Comparison of ENCODE assay signal across 20 cellular contexts in genomic region chr2:2913601-2914120, GRCh38.
"Had no signal": no experiment of that assay in that cellular context is flagged by ENCODE, and none has a peak within 500 bp of the region (broad histone marks: within the 10 kb centered on the region; RNA-seq: fewer than 3 reads in every experiment).

No MANE protein-coding gene starts in this region.

- H3K27me3 ChIP-seq: MG63 had no signal

- H3K9me3 ChIP-seq: MG63 had no signal

- H3K27ac ChIP-seq: HL-60, RWPE1 had no signal

- H3K36me3 ChIP-seq: MG63 had no signal

- H3K4me3 ChIP-seq: MG63 had no signal

- DNase-seq: KBM-7, MG63, NCI-H1092, NCI-H1105 treated with DMSO at 0.1 percent for 48 hours, NCI-H1417 treated with DMSO at 0.1 percent for 48 hours, NCI-H146, NCI-H1694 treated with DMSO at 0.1 percent for 48 hours, NCI-H1930, NCI-H2081, NCI-H2171, NCI-H226, NCI-H446, NCI-H510A, NCI-H524 treated with DMSO at 0.1 percent for 48 hours, NCI-H69, NCI-H774, SHP77, SK-N-SH had no signal
